In the genomic region with DNA sequence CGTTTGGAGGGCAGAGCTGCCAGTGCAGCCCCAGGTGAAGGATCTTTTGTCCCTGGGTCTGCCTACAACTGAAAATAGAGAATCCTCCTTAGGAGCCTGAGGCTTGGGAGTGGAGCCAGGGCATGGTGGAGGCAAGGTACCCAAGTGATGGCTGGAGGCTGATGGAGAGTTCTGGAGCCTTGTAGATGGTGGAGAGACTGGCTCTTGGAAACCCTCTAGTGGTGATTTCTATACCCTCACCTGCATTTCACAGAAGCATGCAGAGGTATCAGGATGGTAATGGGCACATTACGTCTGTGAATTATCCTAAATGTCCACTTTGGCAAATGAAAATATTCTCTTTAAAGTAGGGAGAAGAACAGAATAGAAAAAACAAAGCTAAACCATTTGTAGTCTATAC, we compare ENCODE assay signal across 9 cellular contexts. TPM values are rescaled to one million over a fixed set of nuclear protein-coding genes. Genes with fewer than 3 reads are reported as not detected.
A peak's percentile ranks its signal among the peaks of the same experiment; 100 is the strongest.
DNase-seq lines count a peak whose midpoint lies in the region; ATAC-seq, FAIRE-seq and TF ChIP-seq lines count a peak whose summit lies in the region.
"Had no signal": no experiment of that assay in that cellular context is flagged by ENCODE, and none has a peak within 500 bp of the region (broad histone marks: within the 10 kb centered on the region; RNA-seq: fewer than 3 reads in every experiment).

No MANE protein-coding gene starts in this region.

- H3K4me2 ChIP-seq in astrocyte (ENCODE audit: low read length), result no peak overlapping the region
- no peak overlapping the region for H3K4me2 ChIP-seq in neural progenitor cell

- H3K4me3 Mint-ChIP-seq in astrocyte (ENCODE audit: unreplicated experiment) (no peak overlapping the region), neural progenitor cell (no peak overlapping the region), natural killer cell (no peak overlapping the region)
- H3K4me3 Mint-ChIP-seq: IgD-negative memory B cell had no signal

- H3K36me3 ChIP-seq in BE2C (no peaks in the 10 kb centered on the region), astrocyte (ENCODE audit: insufficient read depth, low read length) (no peaks in the 10 kb centered on the region), neural progenitor cell (no peaks in the 10 kb centered on the region), ovary (no peaks in the 10 kb centered on the region)

- H3K4me3 ChIP-seq in BE2C (ENCODE audit: low read depth, low read length) (no peak overlapping the region), astrocyte (ENCODE audit: insufficient read depth, low read depth, low read length) (no peak overlapping the region), neural progenitor cell (no peak overlapping the region), ovary (no peak overlapping the region)

- H3K27me3 ChIP-seq in BE2C (no peaks in the 10 kb centered on the region), astrocyte (ENCODE audit: insufficient read depth, low read length) (no peaks in the 10 kb centered on the region), neural progenitor cell (no peaks in the 10 kb centered on the region), ovary (no peaks in the 10 kb centered on the region)

- H3K9me3 ChIP-seq in BE2C, result no peaks in the 10 kb centered on the region
- H3K9me3 ChIP-seq in astrocyte (ENCODE audit: insufficient read depth, low read depth, low read length), result no peaks in the 10 kb centered on the region
- no peaks in the 10 kb centered on the region for H3K9me3 ChIP-seq in neural progenitor cell (ENCODE audit: low read depth)
- no peaks in the 10 kb centered on the region for H3K9me3 ChIP-seq in ovary

- H3K4me1 ChIP-seq in BE2C, result no peaks in the 10 kb centered on the region
- peaks cover 15% of the 10 kb centered on the region for H3K4me1 ChIP-seq in astrocyte (ENCODE audit: insufficient read depth, low read length)
- no peaks in the 10 kb centered on the region for H3K4me1 ChIP-seq in neural progenitor cell
- H3K4me1 ChIP-seq in ovary (ENCODE audit: insufficient read depth), result no peaks in the 10 kb centered on the region

- no peaks in the 10 kb centered on the region for H3K36me3 Mint-ChIP-seq in astrocyte (ENCODE audit: low read depth, unreplicated experiment)
- H3K36me3 Mint-ChIP-seq in neural progenitor cell, result no peaks in the 10 kb centered on the region
- H3K36me3 Mint-ChIP-seq in natural killer cell, result no peaks in the 10 kb centered on the region
- H3K36me3 Mint-ChIP-seq: IgD-negative memory B cell had no signal

- H3K27ac ChIP-seq in astrocyte (ENCODE audit: low read depth, low read length) (no peak overlapping the region), neural progenitor cell (no peak overlapping the region), ovary (no peak overlapping the region)

- H3K9me3 Mint-ChIP-seq in astrocyte (ENCODE audit: unreplicated experiment) (no peaks in the 10 kb centered on the region), neural progenitor cell (no peaks in the 10 kb centered on the region), natural killer cell (no peaks in the 10 kb centered on the region)
- H3K9me3 Mint-ChIP-seq: IgD-negative memory B cell had no signal

- H3K9ac ChIP-seq in astrocyte (ENCODE audit: low read length) (no peak overlapping the region), neural progenitor cell (no peak overlapping the region)

- peaks cover 5% of the 10 kb centered on the region for H3K27me3 Mint-ChIP-seq in astrocyte (ENCODE audit: low read depth, unreplicated experiment)
- no peaks in the 10 kb centered on the region for H3K27me3 Mint-ChIP-seq in neural progenitor cell (ENCODE audit: insufficient read depth, low read depth)
- peaks cover 0 to 10% of the 10 kb centered on the region in 2 donors for H3K27me3 Mint-ChIP-seq in natural killer cell (ENCODE audit: low read depth in 2 of 2)

- no peaks in the 10 kb centered on the region for H4K20me1 ChIP-seq in astrocyte (ENCODE audit: insufficient read depth, low read length)
- no peaks in the 10 kb centered on the region for H4K20me1 ChIP-seq in neural progenitor cell (ENCODE audit: low read depth)

- H3K27ac Mint-ChIP-seq in astrocyte (ENCODE audit: unreplicated experiment) (no peak overlapping the region), neural progenitor cell (no peak overlapping the region), natural killer cell (no peak overlapping the region)
- H3K27ac Mint-ChIP-seq: IgD-negative memory B cell had no signal

- no peaks in the 10 kb centered on the region for H3F3A ChIP-seq in neural progenitor cell (ENCODE audit: low read depth)

- no peaks in the 10 kb centered on the region for H3K79me2 ChIP-seq in astrocyte (ENCODE audit: insufficient read depth, low read length)
- H3K79me2 ChIP-seq in neural progenitor cell (ENCODE audit: low read depth), result no peaks in the 10 kb centered on the region

- DNase-seq in BE2C, result no peak
- DNase-seq in astrocyte (ENCODE audit: low read depth), result no peak
- DNase-seq in neural progenitor cell (ENCODE audit: low spot score), result peak; percentile 38
- DNase-seq in stimulated activated CD4-positive, alpha-beta T cell treated with anti-CD3 and anti-CD28 coated beads, Interleukin-2, amount 100 ng/mL, for 48 hours, result no peak
- DNase-seq in natural killer cell, result no peak
- no peak for DNase-seq in ovary

- 51 to 83% (median 58%) methylated on average over 2 of the region's 2 CpGs for WGBS in ovary, 3 donors

- peak; percentile 41 for FAIRE-seq in astrocyte (lab: Jason Lieb, UNC)

- intact Hi-C loops in natural killer cell (cut with micrococcal nuclease), result no loop called here
- intact Hi-C loops in ovary (cut with DNase I), result no loop called here

- TF ChIP-seq CTCF in BE2C (IDR thresholded peaks at IDR 0.05; ENCODE audit: low read depth, low read length), result peak; percentile 50
- peak; percentile 52 for TF ChIP-seq CTCF in astrocyte (IDR thresholded peaks at IDR 0.05; ENCODE audit: insufficient read depth, low read depth, low read length)
- TF ChIP-seq CTCF in neural progenitor cell (IDR thresholded peaks at IDR 0.05), result peak; percentile 68
- no peak for TF ChIP-seq CTCF in natural killer cell (IDR thresholded peaks at IDR 0.05)
- TF ChIP-seq CTCF in ovary (IDR thresholded peaks at IDR 0.05), result no peak

- H2AFZ ChIP-seq in astrocyte (ENCODE audit: low read depth, low read length) (no peak overlapping the region), neural progenitor cell (replicated peaks) (no peak overlapping the region)

- TF ChIP-seq EP300 in ovary (IDR thresholded peaks at IDR 0.05), result no peak

- H3K4me1 Mint-ChIP-seq in astrocyte (ENCODE audit: low read depth, unreplicated experiment) (peaks cover 11% of the 10 kb centered on the region), neural progenitor cell (peaks cover 11% of the 10 kb centered on the region), natural killer cell (no peaks in the 10 kb centered on the region)
- H3K4me1 Mint-ChIP-seq: IgD-negative memory B cell had no signal

- peak; percentile 79 for ATAC-seq in GM18909 (IDR thresholded peaks at IDR 0.05; ENCODE audit: poor library complexity, unreplicated experiment)
- peak; percentile 86 for ATAC-seq in HG03159 (IDR thresholded peaks at IDR 0.05; ENCODE audit: unreplicated experiment)
- ATAC-seq in natural killer cell, result no peak

- TF ChIP-seq POLR2A in ovary (IDR thresholded peaks at IDR 0.05), result no peak

RNA-seq across cellular contexts. Expression of gene INSC, which starts 44.4 kb away (rescaled TPM):
- not detected for polyA plus RNA-seq in BE2C (2012; ENCODE audit: insufficient read depth, insufficient read length, low read depth)
- not detected in 2 replicates for total RNA-seq in astrocyte
- total RNA-seq in neural progenitor cell (ENCODE audit: low replicate concordance), result 0.09 and 0.87 TPM in 2 replicates
- total RNA-seq in natural killer cell, result under 1 TPM in 2 of 3 donors, not detected in 1; 0.16 to 0.27 TPM
- under 1 TPM in 4 of 7 donors, not detected in 3; 0.13 to 0.38 (median 0.21) TPM for total RNA-seq in ovary
- polyA plus RNA-seq in ovary, result under 1 TPM; 0.10 to 0.32 TPM

Comparison
In these comparisons a context has a peak if more than half of its experiments do, and no peak if none do; other contexts are left out.
1. CTCF ChIP-seq: peak in BE2C (single experiment), astrocyte (single experiment) and neural progenitor cell (single experiment); none in natural killer cell (single experiment) and ovary (0 of 3).
2. ATAC-seq: peak in GM18909 (single experiment) and HG03159 (single experiment); none in natural killer cell (0 of 3).